7 cellular contexts compared by ENCODE assay signal in the genomic region with DNA sequence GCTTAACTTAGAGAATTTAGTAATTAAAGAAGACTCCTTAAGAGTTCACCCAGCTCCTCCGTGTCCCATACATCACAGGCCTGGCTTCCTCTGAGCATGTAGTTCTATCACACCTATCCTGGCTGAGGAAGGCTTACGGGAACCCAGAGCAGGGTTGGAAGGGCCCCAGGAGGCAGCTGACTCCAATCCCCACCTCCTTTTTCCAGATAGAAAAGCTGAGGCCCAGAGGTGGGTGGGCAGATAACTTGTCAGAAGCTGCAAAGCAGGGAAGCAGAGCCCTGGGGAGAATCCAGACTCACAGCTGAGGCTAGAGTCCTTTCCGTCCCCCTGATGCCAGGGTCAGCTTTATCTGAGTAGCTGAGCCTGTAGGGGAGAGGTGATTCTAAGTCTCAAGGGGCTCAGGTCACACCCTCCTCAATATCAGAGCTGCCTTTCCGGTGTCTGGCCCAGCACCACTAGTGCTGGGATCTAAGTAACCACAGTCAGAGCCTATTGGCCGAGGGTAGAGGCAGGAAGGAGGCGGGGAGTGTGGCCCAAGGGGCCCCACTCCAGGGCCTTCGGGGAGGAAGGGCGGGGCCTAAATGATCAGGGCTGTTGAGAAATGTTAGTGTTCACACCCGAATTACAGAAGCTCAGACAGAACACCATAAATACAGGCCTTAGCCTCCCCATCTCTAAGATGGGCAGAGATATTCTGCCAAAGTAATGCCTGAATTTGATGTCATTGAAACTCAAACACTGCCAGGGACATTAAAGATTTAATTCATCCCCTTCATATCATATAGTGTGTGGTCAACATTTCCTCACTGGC. TPM values are rescaled to one million over a fixed set of nuclear protein-coding genes. Genes with fewer than 3 reads are reported as not detected.
DNase-seq lines count a peak whose midpoint lies in the region; ATAC-seq and TF ChIP-seq lines count a peak whose summit lies in the region.

No MANE protein-coding gene starts in this region.

- H3K4me1 ChIP-seq in adrenal gland (replicated peaks in 1 of 2), result peaks cover 29 to 62% of the 10 kb centered on the region in 2 donors

- no peaks in the 10 kb centered on the region for H3K36me3 ChIP-seq in adrenal gland (replicated peaks in 1 of 2)

- TF ChIP-seq CTCF in adrenal gland (IDR thresholded peaks at IDR 0.05), result no peak
- no peak for TF ChIP-seq CTCF in endothelial cell (IDR thresholded peaks at IDR 0.05; ENCODE audit: unreplicated experiment)

- peak overlapping the region; percentile 93 for H3K4me3 Mint-ChIP-seq in T-helper 1 cell treated with Interleukin-12 subunit alpha and Interleukin-12 subunit beta and Interleukin-4 antibody, amounts not matched to agents 30 μg/mL and 1 μg/mL, for 36 hours
- no peak overlapping the region for H3K4me3 Mint-ChIP-seq in endothelial cell (ENCODE audit: unreplicated experiment)

- WGBS in adrenal gland, 4 donors, result 28 to 44% (median 37%) methylated on average over 3 to 9 of the region's 9 CpGs

- ATAC-seq in GM19324 (IDR thresholded peaks at IDR 0.05; ENCODE audit: low FRiP score, unreplicated experiment), result peak; percentile 92
- peak; percentile 83 for ATAC-seq in HG03280 (IDR thresholded peaks at IDR 0.05; ENCODE audit: unreplicated experiment)
- ATAC-seq in left colon, result peak; percentile 84

- H3K27me3 ChIP-seq in adrenal gland, result no peaks in the 10 kb centered on the region

- H3K27ac ChIP-seq in adrenal gland, result peak overlapping the region in 4 of 5 donors; percentile 40 to 88 (median 80)

- DNase-seq in adrenal gland (peak; percentile 49 to 81 (median 80)), left colon (peak; percentile 76 to 84), endothelial cell (ENCODE audit: low spot score) (no peak)
- DNase-seq in stimulated activated CD4-positive, alpha-beta T cell treated with anti-CD3 and anti-CD28 coated beads, TNF-alpha, amount 100 ng/mL, for 48 hours (ENCODE audit: low read depth in 3 of 3), result peak; percentile 63 to 84 (median 77)

- TF ChIP-seq POLR2A in adrenal gland (IDR thresholded peaks at IDR 0.05), result no peak

- no peaks in the 10 kb centered on the region for H3K27me3 Mint-ChIP-seq in T-helper 1 cell treated with Interleukin-12 subunit alpha and Interleukin-12 subunit beta and Interleukin-4 antibody, amounts not matched to agents 30 μg/mL and 1 μg/mL, for 36 hours (ENCODE audit: low read depth)
- peaks cover 2% of the 10 kb centered on the region for H3K27me3 Mint-ChIP-seq in endothelial cell (ENCODE audit: unreplicated experiment)

- no peaks in the 10 kb centered on the region for H3K9me3 ChIP-seq in adrenal gland (replicated peaks in 1 of 3)

- peaks cover 65% of the 10 kb centered on the region for H3K4me1 Mint-ChIP-seq in T-helper 1 cell treated with Interleukin-12 subunit alpha and Interleukin-12 subunit beta and Interleukin-4 antibody, amounts not matched to agents 30 μg/mL and 1 μg/mL, for 36 hours (ENCODE audit: low read depth)
- H3K4me1 Mint-ChIP-seq in endothelial cell (ENCODE audit: unreplicated experiment), result no peaks in the 10 kb centered on the region

- peak overlapping the region; percentile 97 for H3K27ac Mint-ChIP-seq in T-helper 1 cell treated with Interleukin-12 subunit alpha and Interleukin-12 subunit beta and Interleukin-4 antibody, amounts not matched to agents 30 μg/mL and 1 μg/mL, for 36 hours
- no peak overlapping the region for H3K27ac Mint-ChIP-seq in endothelial cell (ENCODE audit: unreplicated experiment)

- no peaks in the 10 kb centered on the region for H3K9me3 Mint-ChIP-seq in T-helper 1 cell treated with Interleukin-12 subunit alpha and Interleukin-12 subunit beta and Interleukin-4 antibody, amounts not matched to agents 30 μg/mL and 1 μg/mL, for 36 hours
- no peaks in the 10 kb centered on the region for H3K9me3 Mint-ChIP-seq in endothelial cell (ENCODE audit: unreplicated experiment)

- no peak overlapping the region for H3K4me3 ChIP-seq in adrenal gland

- H3K36me3 Mint-ChIP-seq in T-helper 1 cell treated with Interleukin-12 subunit alpha and Interleukin-12 subunit beta and Interleukin-4 antibody, amounts not matched to agents 30 μg/mL and 1 μg/mL, for 36 hours (ENCODE audit: low read depth), result peaks cover 55% of the 10 kb centered on the region
- H3K36me3 Mint-ChIP-seq in endothelial cell (ENCODE audit: low read depth, unreplicated experiment), result no peaks in the 10 kb centered on the region

- intact Hi-C loops in adrenal gland (cut with DNase I) (no loop called here), left colon (cut with DNase I, micrococcal nuclease) (no loop called here)

RNA-seq across cellular contexts. Expression of a gene that starts 9.9 kb away (rescaled TPM):
- total RNA-seq in adrenal gland (100 to 1,000 TPM; 123 to 241 (median 177) TPM), left colon (10 to 100 TPM in 1 of 2 donors, 1 to 10 TPM in 1; 7.1 to 29.0 TPM), endothelial cell (ENCODE audit: unreplicated experiment) (1.2 TPM)
- 100 to 1,000 TPM in 2 of 3 donors, 10 to 100 TPM in 1; 76.1 to 176 (median 148) TPM for polyA plus RNA-seq in adrenal gland

RNA-seq across cellular contexts. Expression of a gene that starts 39.0 kb away (rescaled TPM):
- total RNA-seq in adrenal gland, result 10 to 100 TPM; 45.0 to 79.8 (median 53.9) TPM
- polyA plus RNA-seq in adrenal gland, result 10 to 100 TPM; 15.5 to 62.9 (median 21.4) TPM
- 10 to 100 TPM; 19.0 to 28.1 TPM for total RNA-seq in left colon
- 33.9 TPM for total RNA-seq in endothelial cell (ENCODE audit: unreplicated experiment)

RNA-seq across cellular contexts. Expression of a gene that starts 56.4 kb away (rescaled TPM):
- total RNA-seq in adrenal gland (100 to 1,000 TPM; 144 to 382 (median 278) TPM), left colon (10 to 100 TPM; 20.3 to 46.8 TPM), endothelial cell (ENCODE audit: unreplicated experiment) (224 TPM)
- 100 to 1,000 TPM; 115 to 176 (median 139) TPM for polyA plus RNA-seq in adrenal gland

Comparison
In these comparisons a context has a peak if more than half of its experiments do, and no peak if none do; other contexts are left out.
1. RNA of a gene that starts 9.9 kb away (total RNA-seq): 123 to 241 TPM in adrenal gland; 7.1 to 29.0 TPM in left colon and 1.2 TPM in endothelial cell (single experiment); every median in the first group is over 4 times any median in the second.
2. Peak in every context shown above with its lines, with median percentiles within 50 percentile points of each other: ATAC-seq.